In the genomic region with DNA sequence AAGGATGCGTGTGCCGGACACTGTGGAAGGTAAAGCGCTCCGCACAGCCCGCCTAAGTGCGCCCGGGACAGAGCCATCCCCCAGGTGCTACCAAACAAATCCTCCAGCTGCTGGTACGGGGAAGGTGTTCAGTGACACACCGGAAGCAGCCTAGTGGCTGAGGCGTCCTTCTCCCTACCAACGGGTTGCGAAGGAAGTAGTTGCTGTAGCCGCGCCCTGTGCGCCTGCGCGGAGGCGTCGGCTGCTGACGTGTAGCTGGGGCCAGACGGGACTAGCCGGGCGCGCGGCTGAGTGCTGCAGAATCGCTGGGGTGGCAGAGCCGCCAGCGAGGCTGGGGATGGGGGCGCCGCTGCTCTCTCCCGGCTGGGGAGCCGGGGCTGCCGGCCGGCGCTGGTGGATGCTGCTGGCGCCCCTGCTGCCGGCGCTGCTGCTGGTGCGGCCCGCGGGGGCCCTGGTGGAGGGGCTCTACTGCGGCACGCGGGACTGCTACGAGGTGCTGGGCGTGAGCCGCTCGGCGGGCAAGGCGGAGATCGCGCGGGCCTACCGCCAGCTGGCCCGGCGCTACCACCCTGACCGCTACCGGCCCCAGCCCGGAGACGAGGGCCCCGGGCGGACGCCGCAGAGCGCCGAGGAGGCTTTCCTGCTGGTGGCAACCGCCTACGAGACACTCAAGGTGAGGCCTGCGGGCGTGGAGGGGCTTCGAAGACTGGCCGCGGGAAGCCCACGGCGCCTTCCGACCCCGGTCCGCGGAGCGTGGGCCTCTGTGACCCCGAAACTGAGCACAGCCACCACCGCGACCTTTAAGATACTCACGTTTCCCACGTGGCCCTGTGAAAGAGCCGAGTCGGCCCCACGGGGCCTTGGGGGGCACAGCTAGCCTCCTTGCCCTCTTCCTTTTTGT, we compare ENCODE assay signal across 8 cellular contexts.
DNase-seq lines count a peak whose midpoint lies in the region; ATAC-seq and TF ChIP-seq lines count a peak whose summit lies in the region.

A gene (plus strand): TSS at position 264 of the 901 bp plus-strand sequence. CDS start 74 bp downstream, at position 338.

- peak; percentile 96 for ATAC-seq in GM19025 (IDR thresholded peaks at IDR 0.05; ENCODE audit: low read depth, unreplicated experiment)
- ATAC-seq in HG03280 (IDR thresholded peaks at IDR 0.05; ENCODE audit: unreplicated experiment), result peak; percentile 98

- no peak for TF ChIP-seq CTCF in AG09319 (IDR thresholded peaks at IDR 0.05; ENCODE audit: low read depth, low read length)

- DNase-seq in AG09319 (ENCODE audit: extremely low read depth, low read depth) (peak; percentile 98), NCI-H345 (lab: John Stamatoyannopoulos, UW) (peak; percentile 99), iris pigment epithelial cell (ENCODE audit: low read depth) (peak; percentile 99)
- peak; percentile 79 to 95 (median 88) for DNase-seq in activated CD4-positive, CD25-positive, alpha-beta regulatory T cell (lab: John Stamatoyannopoulos, UW)
- peak; percentile 98 for DNase-seq in central memory CD4-positive, alpha-beta T cell
- peak; percentile 91 to 96 for DNase-seq in stimulated activated CD4-positive, alpha-beta T cell treated with anti-CD3 and anti-CD28 coated beads, Interleukin-12 subunit alpha, Interleukin-12 subunit beta, amount 100 ng/mL, for 24 hours (ENCODE audit: low read depth in 2 of 2)

Comparison
In these comparisons a context has a peak if more than half of its experiments do, and no peak if none do; other contexts are left out.
1. Peak in every context shown above with its lines: DNase-seq and ATAC-seq.